ENCODE assay signal across 1 cellular context in genomic region chr10:70832236-70832635, GRCh38.
TF ChIP-seq lines count a peak whose summit lies in the region.

No MANE protein-coding gene starts in this region.

TF ChIP-seq in IMR-90, 13 proteins besides CTCF, POLR2A, EP300 and RAD21:
- TF ChIP-seq MAFK (IDR thresholded peaks at IDR 0.05; ENCODE audit: low read depth, low read length): no peak
